In genomic region chr1:79373481-79374132, GRCh38 we compare ENCODE assay signal across 16 cellular contexts.
DNase-seq lines count a peak whose midpoint lies in the region; ATAC-seq and TF ChIP-seq lines count a peak whose summit lies in the region.
"Had no signal": no experiment of that assay in that cellular context is flagged by ENCODE, and none has a peak within 500 bp of the region (broad histone marks: within the 10 kb centered on the region; RNA-seq: fewer than 3 reads in every experiment).

No MANE protein-coding gene starts in this region.

- H3K9me3 ChIP-seq in body of pancreas: no peaks in the 10 kb centered on the region
- H3K9me3 ChIP-seq in lower lobe of right lung: no peaks in the 10 kb centered on the region

- no peaks in the 10 kb centered on the region for H3K4me1 Mint-ChIP-seq in activated T-cell treated with anti-CD3 and anti-CD28 coated beads, Interleukin-2, amount 50 U/mL, for 4 hours (ENCODE audit: low read depth)
- H3K4me1 Mint-ChIP-seq: CD4-positive, CD25-positive, alpha-beta regulatory T cell; stimulated activated naive CD8-positive, alpha-beta T cell treated with anti-CD3 and anti-CD28 coated beads, Interleukin-15, amount 100 ng/mL, for 72 hours; T-cell had no signal

- ATAC-seq in body of pancreas: peak; percentile 55
- peak; percentile 51 to 73 for ATAC-seq in lower lobe of right lung
- ATAC-seq in activated T-cell treated with anti-CD3 and anti-CD28 coated beads, Interleukin-2, amount 50 U/mL, for 4 hours: no peak
- ATAC-seq: stimulated activated naive CD8-positive, alpha-beta T cell treated with anti-CD3 and anti-CD28 coated beads, Interleukin-15, amount 100 ng/mL, for 72 hours; T-cell had no signal

- H3K27me3 Mint-ChIP-seq in activated T-cell treated with anti-CD3 and anti-CD28 coated beads, Interleukin-2, amount 50 U/mL, for 4 hours (ENCODE audit: low read depth): no peaks in the 10 kb centered on the region
- H3K27me3 Mint-ChIP-seq: CD4-positive, CD25-positive, alpha-beta regulatory T cell; IgD-negative memory B cell; stimulated activated naive CD8-positive, alpha-beta T cell treated with anti-CD3 and anti-CD28 coated beads, Interleukin-15, amount 100 ng/mL, for 72 hours; T-cell had no signal

- TF ChIP-seq POLR2A in body of pancreas (IDR thresholded peaks at IDR 0.05): no peak

- H3K27me3 ChIP-seq in body of pancreas (no peaks in the 10 kb centered on the region), lower lobe of right lung (ENCODE audit: low read depth) (no peaks in the 10 kb centered on the region)
- H3K27me3 ChIP-seq: brain microvascular endothelial cell had no signal

- H3K27ac ChIP-seq in body of pancreas (no peak overlapping the region), lower lobe of right lung (no peak overlapping the region)
- H3K27ac ChIP-seq: brain microvascular endothelial cell had no signal

- H3K36me3 Mint-ChIP-seq in activated T-cell treated with anti-CD3 and anti-CD28 coated beads, Interleukin-2, amount 50 U/mL, for 4 hours (ENCODE audit: insufficient read depth): no peaks in the 10 kb centered on the region
- H3K36me3 Mint-ChIP-seq: CD4-positive, CD25-positive, alpha-beta regulatory T cell; T-cell had no signal

- H3K4me1 ChIP-seq in body of pancreas (peaks cover 5% of the 10 kb centered on the region), lower lobe of right lung (no peaks in the 10 kb centered on the region)

- DNase-seq in Daoy (ENCODE audit: low read depth): peak; percentile 19
- DNase-seq in NCI-H2029 treated with DMSO at 0.1 percent for 48 hours (lab: John Stamatoyannopoulos, UW): peak; percentile 97
- DNase-seq in body of pancreas: peak; percentile 30 to 67 (median 44)
- DNase-seq in lower lobe of right lung: no peak
- no peak for DNase-seq in HK-2 (ENCODE audit: unreplicated experiment)
- no peak for DNase-seq in GOT3 (lab: John Stamatoyannopoulos, UW)
- DNase-seq in foreskin melanocyte: no peak
- no peak for DNase-seq in activated T-cell treated with anti-CD3 and anti-CD28 coated beads, Interleukin-2, amount 50 U/mL, for 4 hours
- DNase-seq: activated CD4-positive, alpha-beta T cell treated with anti-CD3 and anti-CD28 coated beads for 48 hours; brain microvascular endothelial cell; CD4-positive, CD25-positive, alpha-beta regulatory T cell; erythroblast; NCI-H187; stimulated activated naive CD8-positive, alpha-beta T cell treated with anti-CD3 and anti-CD28 coated beads, Interleukin-15, amount 100 ng/mL, for 72 hours; T-cell had no signal

- no peak overlapping the region for H3K4me3 Mint-ChIP-seq in activated T-cell treated with anti-CD3 and anti-CD28 coated beads, Interleukin-2, amount 50 U/mL, for 4 hours
- H3K4me3 Mint-ChIP-seq: CD4-positive, CD25-positive, alpha-beta regulatory T cell; IgD-negative memory B cell; stimulated activated naive CD8-positive, alpha-beta T cell treated with anti-CD3 and anti-CD28 coated beads, Interleukin-15, amount 100 ng/mL, for 72 hours; T-cell had no signal

- H3K9me3 Mint-ChIP-seq in activated T-cell treated with anti-CD3 and anti-CD28 coated beads, Interleukin-2, amount 50 U/mL, for 4 hours: peaks cover 20% of the 10 kb centered on the region
- H3K9me3 Mint-ChIP-seq: IgD-negative memory B cell had no signal

- 11% methylated on average over 2 of the region's 2 CpGs for WGBS in body of pancreas, 2 donors

- H3K36me3 ChIP-seq in body of pancreas (replicated peaks in 1 of 2; ENCODE audit: insufficient read depth in 1 of 2, low read depth in 2 of 2): no peaks in the 10 kb centered on the region
- no peaks in the 10 kb centered on the region for H3K36me3 ChIP-seq in lower lobe of right lung
- H3K36me3 ChIP-seq: brain microvascular endothelial cell had no signal

- TF ChIP-seq CTCF in body of pancreas (IDR thresholded peaks at IDR 0.05): no peak
- no peak for TF ChIP-seq CTCF in lower lobe of right lung (IDR thresholded peaks at IDR 0.05)

- intact Hi-C loops in body of pancreas (cut with DNase I) (no loop called here), lower lobe of right lung (cut with DNase I) (no loop called here)

- no peak overlapping the region for H3K4me3 ChIP-seq in body of pancreas
- no peak overlapping the region for H3K4me3 ChIP-seq in lower lobe of right lung

Comparison
In these comparisons a context has a peak if more than half of its experiments do, and no peak if none do; other contexts are left out.
1. DNase-seq: peak in Daoy (single experiment), NCI-H2029 treated with DMSO at 0.1 percent for 48 hours (single experiment) and body of pancreas (4 of 4); none in lower lobe of right lung (single experiment), HK-2 (single experiment), GOT3 (single experiment), foreskin melanocyte (single experiment) and activated T-cell treated with anti-CD3 and anti-CD28 coated beads, Interleukin-2, amount 50 U/mL, for 4 hours (single experiment).
2. ATAC-seq: peak in body of pancreas (single experiment) and lower lobe of right lung (2 of 2); none in activated T-cell treated with anti-CD3 and anti-CD28 coated beads, Interleukin-2, amount 50 U/mL, for 4 hours (0 of 2).